In the genomic region with DNA sequence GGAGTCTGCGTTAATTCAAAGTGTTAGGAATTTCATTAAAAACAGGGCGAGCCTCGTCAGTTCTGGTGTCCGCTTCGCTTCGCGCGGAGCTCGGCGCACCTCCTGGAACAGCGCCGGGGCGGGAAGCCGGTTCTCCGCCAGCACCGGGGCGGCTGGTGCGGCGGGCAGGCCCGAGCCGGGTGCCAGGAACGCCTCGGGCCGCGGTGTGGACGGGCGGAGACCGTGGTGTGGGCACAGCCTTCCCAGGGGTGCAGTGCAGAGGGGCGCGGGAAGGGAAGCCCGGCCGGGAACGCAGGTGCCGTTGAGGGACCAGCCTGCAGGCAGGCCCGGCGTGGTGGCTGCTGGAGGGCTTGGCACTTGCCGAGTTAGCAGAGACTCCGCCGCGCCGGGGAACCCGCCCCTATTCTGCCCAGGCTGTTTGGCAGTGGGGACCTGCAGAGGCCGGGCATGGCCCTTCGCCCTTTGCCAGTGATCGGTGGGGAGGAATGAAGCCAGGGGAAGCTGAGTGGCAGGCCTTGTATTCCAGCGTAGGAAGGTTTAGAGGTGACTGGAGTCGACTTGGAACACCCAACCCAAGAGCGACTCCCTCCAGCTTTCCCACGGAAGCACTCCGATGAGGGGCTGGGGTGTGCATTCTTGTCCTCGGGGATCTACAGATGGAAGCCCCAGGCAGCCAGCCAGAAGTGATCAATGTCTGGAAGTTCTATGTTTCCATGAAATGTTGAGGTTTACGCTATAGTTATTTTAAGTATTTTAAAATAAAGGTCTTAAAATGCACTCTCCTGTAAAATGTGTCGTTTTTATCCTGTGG, we compare ENCODE assay signal across 8 cellular contexts. TPM values are rescaled to one million over a fixed set of nuclear protein-coding genes. Genes with fewer than 3 reads are reported as not detected.
DNase-seq lines count a peak whose midpoint lies in the region; ATAC-seq and TF ChIP-seq lines count a peak whose summit lies in the region.

No MANE protein-coding gene starts in this region.

- H3K4me2 ChIP-seq in Loucy (ENCODE audit: low read depth, low read length, poor library complexity, severe bottlenecking), result peak overlapping the region; percentile 47

- H3K36me3 Mint-ChIP-seq in activated T-cell treated with anti-CD3 and anti-CD28 coated beads, Interleukin-2, amount 50 U/mL, for 24 hours (ENCODE audit: low read depth), result peaks cover 28% of the 10 kb centered on the region
- no peaks in the 10 kb centered on the region for H3K36me3 Mint-ChIP-seq in natural killer cell treated with Interleukin-12 subunit alpha and Interleukin-12 subunit beta and Interleukin-15 and Interleukin-18, amount 100 ng/mL, for 72 hours

- 8% methylated on average over 20 of the region's 53 CpGs for WGBS in suprapubic skin

- H3F3A ChIP-seq in Loucy (ENCODE audit: low read depth), result no peaks in the 10 kb centered on the region

- DNase-seq in GM12864 (ENCODE audit: low read depth) (no peak), suprapubic skin (ENCODE audit: low spot score in 2 of 2) (peak; percentile 85 to 90), NCI-H526 treated with DMSO at 0.1 percent for 48 hours (lab: John Stamatoyannopoulos, UW) (no peak), NCI-H2107 treated with DMSO at 0.1 percent for 48 hours (lab: John Stamatoyannopoulos, UW; ENCODE audit: unreplicated experiment) (no peak)
- peak; percentile 73 for DNase-seq in activated T-cell treated with anti-CD3 and anti-CD28 coated beads, Interleukin-2, amount 50 U/mL, for 24 hours
- no peak for DNase-seq in natural killer cell treated with Interleukin-12 subunit alpha and Interleukin-12 subunit beta and Interleukin-15 and Interleukin-18, amount 100 ng/mL, for 72 hours (ENCODE audit: low spot score)

- peak overlapping the region; percentile 98 for H3K27ac ChIP-seq in suprapubic skin

- H3K4me3 Mint-ChIP-seq in activated T-cell treated with anti-CD3 and anti-CD28 coated beads, Interleukin-2, amount 50 U/mL, for 24 hours, result peak overlapping the region; percentile 80
- H3K4me3 Mint-ChIP-seq in natural killer cell treated with Interleukin-12 subunit alpha and Interleukin-12 subunit beta and Interleukin-15 and Interleukin-18, amount 100 ng/mL, for 72 hours, result peak overlapping the region; percentile 90

- no peaks in the 10 kb centered on the region for H3K9me3 Mint-ChIP-seq in activated T-cell treated with anti-CD3 and anti-CD28 coated beads, Interleukin-2, amount 50 U/mL, for 24 hours
- no peaks in the 10 kb centered on the region for H3K9me3 Mint-ChIP-seq in natural killer cell treated with Interleukin-12 subunit alpha and Interleukin-12 subunit beta and Interleukin-15 and Interleukin-18, amount 100 ng/mL, for 72 hours

- H3K4me1 ChIP-seq in Loucy (ENCODE audit: insufficient read depth, low read length, poor library complexity, severe bottlenecking) (peaks cover 19% of the 10 kb centered on the region), suprapubic skin (peaks cover 23% of the 10 kb centered on the region)

- no peaks in the 10 kb centered on the region for H3K9me2 ChIP-seq in Loucy (replicated peaks; ENCODE audit: low read depth, low read length)

- no peak for TF ChIP-seq POLR2A in suprapubic skin (IDR thresholded peaks at IDR 0.05)

- H3K27me3 ChIP-seq in Loucy (ENCODE audit: insufficient read depth, low read length, poor library complexity, severe bottlenecking) (no peaks in the 10 kb centered on the region), suprapubic skin (no peaks in the 10 kb centered on the region)

- peaks cover 31% of the 10 kb centered on the region for H3K4me1 Mint-ChIP-seq in activated T-cell treated with anti-CD3 and anti-CD28 coated beads, Interleukin-2, amount 50 U/mL, for 24 hours (ENCODE audit: low read depth)
- peaks cover 28 to 33% of the 10 kb centered on the region in 2 donors for H3K4me1 Mint-ChIP-seq in natural killer cell treated with Interleukin-12 subunit alpha and Interleukin-12 subunit beta and Interleukin-15 and Interleukin-18, amount 100 ng/mL, for 72 hours (ENCODE audit: low read depth in 2 of 2)

- peak overlapping the region; percentile 36; the same call in 1 of the 2 replicates for H2AFZ ChIP-seq in Loucy (ENCODE audit: low read length)

- peaks cover 34% of the 10 kb centered on the region for H4K20me1 ChIP-seq in Loucy (ENCODE audit: insufficient read depth, low read length, poor library complexity, severe bottlenecking)

- peaks cover 37% of the 10 kb centered on the region for H3K79me2 ChIP-seq in Loucy (ENCODE audit: insufficient read depth, low read length)

- H3K36me3 ChIP-seq in Loucy (ENCODE audit: insufficient read depth, low read length) (no peaks in the 10 kb centered on the region), suprapubic skin (no peaks in the 10 kb centered on the region)

- peak; percentile 27 for ATAC-seq in esophagus mucosa
- no peak for ATAC-seq in natural killer cell treated with Interleukin-12 subunit alpha and Interleukin-12 subunit beta and Interleukin-15 and Interleukin-18, amount 100 ng/mL, for 72 hours

- H3K27ac Mint-ChIP-seq in activated T-cell treated with anti-CD3 and anti-CD28 coated beads, Interleukin-2, amount 50 U/mL, for 24 hours, result peak overlapping the region; percentile 97
- H3K27ac Mint-ChIP-seq in natural killer cell treated with Interleukin-12 subunit alpha and Interleukin-12 subunit beta and Interleukin-15 and Interleukin-18, amount 100 ng/mL, for 72 hours, result peak overlapping the region; percentile 94

- H3K27me3 Mint-ChIP-seq in activated T-cell treated with anti-CD3 and anti-CD28 coated beads, Interleukin-2, amount 50 U/mL, for 24 hours, result no peaks in the 10 kb centered on the region
- no peaks in the 10 kb centered on the region for H3K27me3 Mint-ChIP-seq in natural killer cell treated with Interleukin-12 subunit alpha and Interleukin-12 subunit beta and Interleukin-15 and Interleukin-18, amount 100 ng/mL, for 72 hours

- H3K4me3 ChIP-seq in GM12864 (ENCODE audit: low read depth, low read length) (peak overlapping the region; percentile 49), Loucy (ENCODE audit: low read length, poor library complexity, severe bottlenecking) (peak overlapping the region; percentile 95), suprapubic skin (peak overlapping the region; percentile 71)

- H3K9me3 ChIP-seq in Loucy (ENCODE audit: insufficient read depth, low read depth, low read length) (no peaks in the 10 kb centered on the region), suprapubic skin (no peaks in the 10 kb centered on the region)

- no peak overlapping the region for H3K9ac ChIP-seq in Loucy (ENCODE audit: low read depth, low read length, poor library complexity, severe bottlenecking)

- no peak for TF ChIP-seq EP300 in suprapubic skin (IDR thresholded peaks at IDR 0.05)

- TF ChIP-seq CTCF in GM12864 (IDR thresholded peaks at IDR 0.05; ENCODE audit: low read depth, low read length, missing control alignments) (no peak), Loucy (conservative IDR thresholded peaks at IDR 0.05; ENCODE audit: low read length) (no peak), suprapubic skin (IDR thresholded peaks at IDR 0.05) (no peak)

RNA-seq across cellular contexts. Expression of gene RHEB, which starts 0.9 kb away (rescaled TPM):
- total RNA-seq in esophagus mucosa (48.4 TPM), suprapubic skin (10 to 100 TPM; 46.5 to 62.2 (median 53.9) TPM)
- 10 to 100 TPM; 45.4 to 55.8 TPM for total RNA-seq in natural killer cell treated with Interleukin-12 subunit alpha and Interleukin-12 subunit beta and Interleukin-15 and Interleukin-18, amount 100 ng/mL, for 72 hours

Comparison
In these comparisons a context has a peak if more than half of its experiments do, and no peak if none do; other contexts are left out.
1. DNase-seq: peak in activated T-cell treated with anti-CD3 and anti-CD28 coated beads, Interleukin-2, amount 50 U/mL, for 24 hours (single experiment) and suprapubic skin (2 of 2); none in GM12864 (single experiment), natural killer cell treated with Interleukin-12 subunit alpha and Interleukin-12 subunit beta and Interleukin-15 and Interleukin-18, amount 100 ng/mL, for 72 hours (single experiment), NCI-H526 treated with DMSO at 0.1 percent for 48 hours (single experiment) and NCI-H2107 treated with DMSO at 0.1 percent for 48 hours (single experiment).
2. Peak in every context shown above with its lines, with median percentiles within 50 percentile points of each other: H3K4me3 ChIP-seq.